Comparison of ENCODE assay signal across 9 cellular contexts in the genomic region with DNA sequence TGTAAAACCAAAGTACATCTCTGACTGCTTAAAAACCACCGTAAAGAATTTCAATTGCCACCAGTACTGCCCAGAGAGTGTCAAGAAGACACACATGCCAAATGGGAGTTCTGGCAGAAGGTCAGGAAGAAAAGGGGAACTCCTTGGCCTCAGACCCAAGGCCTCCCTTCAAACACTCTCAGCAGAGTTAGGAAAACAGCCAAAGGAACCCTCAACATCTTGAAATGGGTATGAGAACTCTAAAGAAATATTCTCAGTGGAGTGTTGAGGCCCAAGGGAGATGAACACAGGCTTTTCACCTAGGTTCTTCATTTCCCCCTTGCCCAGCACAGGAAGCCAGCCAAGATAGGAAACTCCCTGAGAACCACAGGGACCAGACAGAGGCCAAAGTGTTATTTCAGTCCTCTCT.
A peak's percentile ranks its signal among the peaks of the same experiment; 100 is the strongest.
DNase-seq lines count a peak whose midpoint lies in the region; ATAC-seq and TF ChIP-seq lines count a peak whose summit lies in the region.
"Had no signal": no experiment of that assay in that cellular context is flagged by ENCODE, and none has a peak within 500 bp of the region (broad histone marks: within the 10 kb centered on the region; RNA-seq: fewer than 3 reads in every experiment).

No MANE protein-coding gene starts in this region.

- peaks cover 72% of the 10 kb centered on the region for H3K79me2 ChIP-seq in OCI-LY7 (ENCODE audit: insufficient read depth, low read depth, low read length)

- BruUV-seq in OCI-LY7 (replicated peaks; lab: Mats Ljungman, UMichigan): no TSS peak

- DNase-seq in Right ventricle myocardium inferior (ENCODE audit: missing footprints): no peak
- no peak for DNase-seq in right atrium auricular region (ENCODE audit: low spot score)
- DNase-seq in OCI-LY7 (ENCODE audit: low spot score): peak; percentile 8
- no peak for DNase-seq in RWPE1 (ENCODE audit: low spot score)
- no peak for DNase-seq in stimulated activated naive CD4-positive, alpha-beta T cell (lab: John Stamatoyannopoulos, UW)
- no peak for DNase-seq in NCI-H748 (lab: John Stamatoyannopoulos, UW; ENCODE audit: unreplicated experiment)
- no peak for DNase-seq in NCI-H69 (lab: John Stamatoyannopoulos, UW)

- H3K4me2 ChIP-seq in OCI-LY7 (ENCODE audit: low read length): no peak overlapping the region; the same call in 1 of the 2 replicates

- no peak overlapping the region for H3K27ac ChIP-seq in right atrium auricular region
- H3K27ac ChIP-seq in OCI-LY7 (ENCODE audit: low read depth, low read length, poor library complexity, severe bottlenecking): no peak overlapping the region
- H3K27ac ChIP-seq in RWPE1: no peak overlapping the region
- H3K27ac ChIP-seq: epithelial cell of prostate had no signal

- CTCF ChIA-PET in OCI-LY7 (lab: Charles Lee; ENCODE audit: unreplicated experiment) (no interaction called here), RWPE1 (lab: Yijun Ruan, JAX) (no interaction called here)

- no peaks in the 10 kb centered on the region for H3K9me2 ChIP-seq in OCI-LY7 (ENCODE audit: insufficient read depth, low read length)

- intact Hi-C loops in Right ventricle myocardium inferior (cut with DNase I) (no loop called here), OCI-LY7 (cut with micrococcal nuclease; ENCODE audit: unreplicated experiment) (no loop called here)

- H3K4me1 ChIP-seq in right atrium auricular region: peaks cover 0 to 10% of the 10 kb centered on the region in 2 donors
- H3K4me1 ChIP-seq in OCI-LY7 (ENCODE audit: insufficient read depth, low read length, poor library complexity, severe bottlenecking): peaks cover 12% of the 10 kb centered on the region

- no peaks in the 10 kb centered on the region for H3K27me3 ChIP-seq in right atrium auricular region

- POLR2A ChIA-PET in OCI-LY7 (lab: Charles Lee) (interaction anchor here (0.5 to 1.1 kb wide), 2 partner anchors 36 to 78 kb away, joined by 3 to 4 read pairs; no protein-coding TSS in a partner anchor), RWPE1 (lab: Yijun Ruan, JAX; ENCODE audit: low non-redundant PET) (no interaction called here)

- no peak overlapping the region for H2AFZ ChIP-seq in OCI-LY7 (ENCODE audit: low read length)

- TF ChIP-seq CTCF in right atrium auricular region (IDR thresholded peaks at IDR 0.05) (no peak), OCI-LY7 (conservative IDR thresholded peaks at IDR 0.05; ENCODE audit: low read length) (no peak), RWPE1 (conservative IDR thresholded peaks at IDR 0.05; ENCODE audit: low read depth) (no peak)

- peaks cover 15% of the 10 kb centered on the region for H3K36me3 ChIP-seq in right atrium auricular region
- H3K36me3 ChIP-seq in OCI-LY7 (ENCODE audit: insufficient read depth, low read length): peaks cover 80% of the 10 kb centered on the region

- H3K4me3 ChIP-seq in right atrium auricular region (no peak overlapping the region), OCI-LY7 (ENCODE audit: low read depth, low read length, poor library complexity, severe bottlenecking) (no peak overlapping the region)

- H3K9me3 ChIP-seq in right atrium auricular region (peaks cover 0 to 6% of the 10 kb centered on the region in 2 donors), OCI-LY7 (ENCODE audit: low read length) (peaks cover 36% of the 10 kb centered on the region)

- ATAC-seq in Right ventricle myocardium inferior (peak; percentile 50), HG02798 (IDR thresholded peaks at IDR 0.05; ENCODE audit: poor library complexity, unreplicated experiment) (peak; percentile 90)

- H4K20me1 ChIP-seq in OCI-LY7 (ENCODE audit: insufficient read depth, low read length): no peaks in the 10 kb centered on the region
